Comparison of ENCODE assay signal across 1 cellular context in the genomic region with DNA sequence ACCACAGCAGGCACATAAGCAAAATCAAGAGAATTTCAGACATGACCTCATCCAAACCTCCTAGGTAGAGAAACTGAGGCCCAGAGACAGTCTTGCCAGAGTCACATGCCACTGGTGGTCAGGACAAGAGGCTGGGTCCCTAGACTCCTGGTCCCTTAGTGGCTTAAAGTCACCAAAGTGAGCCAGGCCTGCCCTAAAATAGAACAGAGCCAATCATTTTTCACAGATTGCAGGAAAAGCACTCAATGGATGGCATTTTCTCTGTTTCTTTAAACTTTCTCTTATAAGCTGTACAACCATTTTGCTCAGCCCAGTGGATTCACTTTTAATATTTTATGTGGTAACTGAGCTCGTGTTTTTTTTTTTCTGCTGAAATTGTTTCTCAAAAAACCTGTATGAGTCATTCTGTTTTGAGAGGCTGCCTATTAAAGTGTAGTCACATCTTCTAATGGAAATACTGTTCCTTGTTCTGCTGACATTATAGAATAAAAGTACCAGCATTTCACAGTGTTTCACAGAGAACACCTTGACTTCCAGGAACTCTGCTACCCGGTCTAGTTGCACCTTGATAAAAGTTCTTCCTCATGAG.
TF ChIP-seq lines count a peak whose summit lies in the region.

No MANE protein-coding gene starts in this region.

TF ChIP-seq in IMR-90, 13 proteins besides CTCF, POLR2A, EP300 and RAD21 (continued from another document):
- TF ChIP-seq, protein P1, sequence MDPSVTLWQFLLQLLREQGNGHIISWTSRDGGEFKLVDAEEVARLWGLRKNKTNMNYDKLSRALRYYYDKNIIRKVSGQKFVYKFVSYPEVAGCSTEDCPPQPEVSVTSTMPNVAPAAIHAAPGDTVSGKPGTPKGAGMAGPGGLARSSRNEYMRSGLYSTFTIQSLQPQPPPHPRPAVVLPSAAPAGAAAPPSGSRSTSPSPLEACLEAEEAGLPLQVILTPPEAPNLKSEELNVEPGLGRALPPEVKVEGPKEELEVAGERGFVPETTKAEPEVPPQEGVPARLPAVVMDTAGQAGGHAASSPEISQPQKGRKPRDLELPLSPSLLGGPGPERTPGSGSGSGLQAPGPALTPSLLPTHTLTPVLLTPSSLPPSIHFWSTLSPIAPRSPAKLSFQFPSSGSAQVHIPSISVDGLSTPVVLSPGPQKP (IDR thresholded peaks at IDR 0.05; ENCODE audit: borderline replicate concordance, low read depth, low read length): no peak
- TF ChIP-seq SMC3 (IDR thresholded peaks at IDR 0.05; ENCODE audit: low read depth, low read length) (no peak), MAZ (IDR thresholded peaks at IDR 0.05; ENCODE audit: borderline replicate concordance, low read depth, low read length) (no peak)
